In genomic region chr13:113047587-113047986, GRCh38 we compare ENCODE assay signal across 22 cellular contexts. TPM values are rescaled to one million over a fixed set of nuclear protein-coding genes. Genes with fewer than 3 reads are reported as not detected.
"Had no signal": no experiment of that assay in that cellular context is flagged by ENCODE, and none has a peak within 500 bp of the region (broad histone marks: within the 10 kb centered on the region; RNA-seq: fewer than 3 reads in every experiment).

No MANE protein-coding gene starts in this region.

- DNase-seq: activated CD4-positive, alpha-beta T cell treated with anti-CD3 and anti-CD28 coated beads, Interleukin-2, amount 10 ng/mL, durations not matched to agents 24 days and 14 days; activated CD8-positive, alpha-beta T cell treated with anti-CD3 and anti-CD28 coated beads, Interleukin-2, amount 10 ng/mL, durations not matched to agents 7 days and 5 days; activated effector memory CD4-positive, alpha-beta T cell treated with Interleukin-2 at 50 U/mL for 16 hours; activated naive CD4-positive, alpha-beta T cell treated with anti-CD3 and anti-CD28 coated beads, Interleukin-2, amount 10 ng/mL, durations not matched to agents 7 days and 5 days; activated naive CD8-positive, alpha-beta T cell treated with anti-CD3 and anti-CD28 coated beads, Interleukin-2, amount 50 U/mL, for 24 hours; activated T-cell treated with anti-CD3 and anti-CD28 coated beads, Interleukin-2, amount 50 U/mL, for 24 hours; cortex of kidney; effector CD4-positive, alpha-beta T cell; immature natural killer cell; natural killer cell; retina; stimulated activated CD4-positive, alpha-beta T cell treated with anti-CD3 and anti-CD28 coated beads, Interleukin-15, amount 100 ng/mL, for 24 hours; stimulated activated CD4-positive, alpha-beta T cell treated with anti-CD3 and anti-CD28 coated beads, Interleukin-2, amount 100 ng/mL, for 48 hours; thyroid gland had no signal

- H3K36me3 ChIP-seq: ascending aorta had no signal

- H3K9me3 ChIP-seq: ascending aorta, heart right ventricle, thyroid gland had no signal

- H3K9ac ChIP-seq: parathyroid adenoma had no signal

- FAIRE-seq: frontal cortex, TTC549 had no signal

- ATAC-seq: activated CD8-positive, alpha-beta T cell treated with anti-CD3 and anti-CD28 coated beads, Interleukin-2, amount 10 ng/mL, durations not matched to agents 7 days and 5 days; activated naive CD8-positive, alpha-beta T cell treated with anti-CD3 and anti-CD28 coated beads, Interleukin-2, amount 50 U/mL, for 24 hours had no signal

- H3K4me1 ChIP-seq: parathyroid adenoma, thyroid gland had no signal

- H3K27me3 ChIP-seq: ascending aorta, thyroid gland had no signal

- H3K27ac ChIP-seq: heart right ventricle, parathyroid adenoma, SK-N-MC, skin epidermis, thyroid gland had no signal

- H3K4me3 ChIP-seq: ascending aorta, heart right ventricle, lung, SK-N-MC, skin epidermis, thyroid gland had no signal

RNA-seq across cellular contexts. Expression of gene F7, which starts 58.0 kb away (rescaled TPM):
- total RNA-seq: activated CD4-positive, alpha-beta T cell treated with anti-CD3 and anti-CD28 coated beads, Interleukin-2, amount 10 ng/mL, durations not matched to agents 24 days and 14 days; activated CD8-positive, alpha-beta T cell treated with anti-CD3 and anti-CD28 coated beads, Interleukin-2, amount 10 ng/mL, durations not matched to agents 7 days and 5 days; thyroid gland had no signal
